13 cellular contexts compared by ENCODE assay signal in genomic region chr14:63875311-63875710, GRCh38. TPM values are rescaled to one million over a fixed set of nuclear protein-coding genes. Genes with fewer than 3 reads are reported as not detected.
A peak's percentile ranks its signal among the peaks of the same experiment; 100 is the strongest.
DNase-seq lines count a peak whose midpoint lies in the region; TF ChIP-seq lines count a peak whose summit lies in the region.
"Had no signal": no experiment of that assay in that cellular context is flagged by ENCODE, and none has a peak within 500 bp of the region (broad histone marks: within the 10 kb centered on the region; RNA-seq: fewer than 3 reads in every experiment).

No MANE protein-coding gene starts in this region.

- no peak overlapping the region for H4K8ac ChIP-seq in mesendoderm (ENCODE audit: low read depth, low read length)

- no peak overlapping the region for H3K4me3 ChIP-seq in colonic mucosa
- H3K4me3 ChIP-seq in subcutaneous abdominal adipose tissue (ENCODE audit: low read depth in 1 of 5, low read length in 5 of 5): no peak overlapping the region
- no peak overlapping the region for H3K4me3 ChIP-seq in mesendoderm (ENCODE audit: low read length)

- H3K27ac Mint-ChIP-seq in mesothelial cell of epicardium: no peak overlapping the region
- H3K27ac Mint-ChIP-seq: activated naive CD8-positive, alpha-beta T cell treated with anti-CD3 and anti-CD28 coated beads, Interleukin-2, amount 10 ng/mL, durations not matched to agents 7 days and 5 days; type B pancreatic cell had no signal

- intact Hi-C loops in colonic mucosa (cut with DNase I): no loop called here

- DNase-seq in HT1080 (ENCODE audit: low read depth) (peak; percentile 38), colonic mucosa (peak; percentile 48), iris pigment epithelial cell (ENCODE audit: low read depth) (peak; percentile 74), mesothelial cell of epicardium (ENCODE audit: low spot score in 2 of 2, unreplicated experiment in 2 of 2) (no peak), foreskin melanocyte (no peak), mesendoderm (no peak)
- DNase-seq in activated CD4-positive, CD25-positive, alpha-beta regulatory T cell treated with anti-CD3 and anti-CD28 coated beads, Interleukin-2, amount 50 U/mL, for 72 hours: no peak
- DNase-seq: activated CD4-positive, alpha-beta T cell treated with anti-CD3 and anti-CD28 coated beads for 48 hours; activated naive CD8-positive, alpha-beta T cell treated with anti-CD3 and anti-CD28 coated beads, Interleukin-2, amount 10 ng/mL, durations not matched to agents 7 days and 5 days; Karpas-422; NCI-H524 treated with DMSO at 0.1 percent for 48 hours had no signal

- no peaks in the 10 kb centered on the region for H3K36me3 ChIP-seq in colonic mucosa
- H3K36me3 ChIP-seq in subcutaneous abdominal adipose tissue (ENCODE audit: control insufficient read depth in 5 of 5, insufficient read depth in 5 of 5, low read length in 5 of 5): no peaks in the 10 kb centered on the region
- no peaks in the 10 kb centered on the region for H3K36me3 ChIP-seq in mesendoderm (ENCODE audit: control insufficient read depth, insufficient read depth, low read length)

- H3K9ac ChIP-seq in colonic mucosa (ENCODE audit: low read depth in 2 of 2, low read length in 2 of 2) (no peak overlapping the region), subcutaneous abdominal adipose tissue (ENCODE audit: low read length in 5 of 5) (no peak overlapping the region), mesendoderm (ENCODE audit: low read length) (no peak overlapping the region)

- H3K27me3 ChIP-seq in colonic mucosa (no peaks in the 10 kb centered on the region), subcutaneous abdominal adipose tissue (ENCODE audit: control insufficient read depth in 5 of 5, insufficient read depth in 4 of 5, low read length in 5 of 5) (no peaks in the 10 kb centered on the region), mesendoderm (ENCODE audit: insufficient read depth, low read length, poor library complexity) (no peaks in the 10 kb centered on the region)

- no peak overlapping the region for H2BK120ac ChIP-seq in mesendoderm (ENCODE audit: low read depth, low read length)

- no peak overlapping the region for H3K4me2 ChIP-seq in mesendoderm (ENCODE audit: low read length)

- no peak overlapping the region for H3K18ac ChIP-seq in mesendoderm (ENCODE audit: low read length)

- H3K9me3 ChIP-seq in colonic mucosa (no peaks in the 10 kb centered on the region), subcutaneous abdominal adipose tissue (ENCODE audit: control insufficient read depth in 5 of 5, low read length in 5 of 5) (no peaks in the 10 kb centered on the region)

- no peak overlapping the region for H2BK5ac ChIP-seq in mesendoderm (ENCODE audit: low read length)

- H3K79me2 ChIP-seq in mesendoderm (ENCODE audit: control insufficient read depth, insufficient read depth, low read length): no peaks in the 10 kb centered on the region

- H3K9me3 Mint-ChIP-seq in mesothelial cell of epicardium: peaks cover 3% of the 10 kb centered on the region
- H3K9me3 Mint-ChIP-seq: type B pancreatic cell had no signal

- H3K4me3 Mint-ChIP-seq in mesothelial cell of epicardium: no peak overlapping the region
- H3K4me3 Mint-ChIP-seq: activated naive CD8-positive, alpha-beta T cell treated with anti-CD3 and anti-CD28 coated beads, Interleukin-2, amount 10 ng/mL, durations not matched to agents 7 days and 5 days; type B pancreatic cell had no signal

- H3K79me1 ChIP-seq in mesendoderm (ENCODE audit: low read length): no peaks in the 10 kb centered on the region

- H3K4me1 Mint-ChIP-seq in mesothelial cell of epicardium: peaks cover 32% of the 10 kb centered on the region

- H3K36me3 Mint-ChIP-seq in mesothelial cell of epicardium: peaks cover 8% of the 10 kb centered on the region

- no peak overlapping the region for H2AK5ac ChIP-seq in mesendoderm (ENCODE audit: low read length)

- TF ChIP-seq CTCF in colonic mucosa (IDR thresholded peaks at IDR 0.05) (no peak), mesothelial cell of epicardium (IDR thresholded peaks at IDR 0.05; ENCODE audit: unreplicated experiment) (no peak)

- H4K5ac ChIP-seq in mesendoderm (ENCODE audit: low read length): no peak overlapping the region

- no peaks in the 10 kb centered on the region for H3K27me3 Mint-ChIP-seq in mesothelial cell of epicardium (ENCODE audit: low read depth)
- H3K27me3 Mint-ChIP-seq: activated naive CD8-positive, alpha-beta T cell treated with anti-CD3 and anti-CD28 coated beads, Interleukin-2, amount 10 ng/mL, durations not matched to agents 7 days and 5 days; type B pancreatic cell had no signal

- no peak overlapping the region for H3K27ac ChIP-seq in colonic mucosa
- peak overlapping the region; percentile 76 for H3K27ac ChIP-seq in subcutaneous abdominal adipose tissue (ENCODE audit: low read depth, low read length)
- no peak overlapping the region for H3K27ac ChIP-seq in mesendoderm (ENCODE audit: low read depth, low read length)

- H3K4me1 ChIP-seq in colonic mucosa: peaks cover 11% of the 10 kb centered on the region
- peaks cover 0 to 43% (median 12%) of the 10 kb centered on the region in 5 donors for H3K4me1 ChIP-seq in subcutaneous abdominal adipose tissue (ENCODE audit: control insufficient read depth in 5 of 5, insufficient read depth in 5 of 5, low read length in 5 of 5)
- peaks cover 1% of the 10 kb centered on the region for H3K4me1 ChIP-seq in mesendoderm (ENCODE audit: control insufficient read depth, low read depth, low read length)

- no peak overlapping the region for H3K23ac ChIP-seq in mesendoderm (ENCODE audit: low read length)

- H3K56ac ChIP-seq in mesendoderm (ENCODE audit: low read length): no peak overlapping the region

- WGBS in mesendoderm (ENCODE audit: extremely low coverage, insufficient coverage, low lambda C conversion rate): no CpG with 5 or more reads among the region's 2 CpGs

- H3K4ac ChIP-seq in mesendoderm (ENCODE audit: low read depth, low read length): no peak overlapping the region

- H2BK15ac ChIP-seq in mesendoderm (replicated peaks; ENCODE audit: low read depth): no peak overlapping the region

RNA-seq across cellular contexts. Expression of gene SYNE2, which starts 22.5 kb away (rescaled TPM):
- 6.9 and 9.8 TPM in 2 replicates for total RNA-seq in HT1080 (2014; rRNA removed; shearing (Covaris generic))
- polyA plus RNA-seq in HT1080 (2015; cell fraction: cytosol; rRNA removed): 1.0 and 1.4 TPM in 2 replicates
- 23.5 TPM in 2 replicates for polyA plus RNA-seq in HT1080 (2015; cell fraction: nucleus; rRNA removed)
- total RNA-seq in colonic mucosa (100 to 1,000 TPM; 147 to 153 TPM), mesothelial cell of epicardium (84.6 to 87.1 TPM (median 85.3 TPM) in 3 replicates)
- 8.7 TPM for polyA plus RNA-seq in mesendoderm (2013, experiment 1 of 2)
- polyA plus RNA-seq in mesendoderm (2013, experiment 2 of 2): 8.3 TPM

Comparison
In these comparisons a context has a peak if more than half of its experiments do, and no peak if none do; other contexts are left out.
1. DNase-seq: peak in HT1080 (single experiment), colonic mucosa (single experiment) and iris pigment epithelial cell (single experiment); none in mesothelial cell of epicardium (0 of 2), activated CD4-positive, CD25-positive, alpha-beta regulatory T cell treated with anti-CD3 and anti-CD28 coated beads, Interleukin-2, amount 50 U/mL, for 72 hours (single experiment), foreskin melanocyte (single experiment) and mesendoderm (single experiment).